18 cellular contexts compared by ENCODE assay signal in genomic region chr20:50093240-50093639, GRCh38.
"Had no signal": no experiment of that assay in that cellular context is flagged by ENCODE, and none has a peak within 500 bp of the region (broad histone marks: within the 10 kb centered on the region; RNA-seq: fewer than 3 reads in every experiment).

No MANE protein-coding gene starts in this region.

- H3K4me3 Mint-ChIP-seq: immature natural killer cell; nephron; stimulated activated naive CD8-positive, alpha-beta T cell treated with anti-CD3 and anti-CD28 coated beads, Interleukin-15, amount 100 ng/mL, for 72 hours; T-helper 2 cell treated with Interferon-gamma antibody and Interleukin-4, amounts not matched to agents 5 μg/mL and 100 μg/mL, for 36 hours had no signal

- H3K27me3 Mint-ChIP-seq: stimulated activated naive CD8-positive, alpha-beta T cell treated with anti-CD3 and anti-CD28 coated beads, Interleukin-15, amount 100 ng/mL, for 72 hours had no signal

- H3K4me1 ChIP-seq: adrenal gland, body of pancreas, testis had no signal

- H3K27ac Mint-ChIP-seq: nephron; stimulated activated naive CD8-positive, alpha-beta T cell treated with anti-CD3 and anti-CD28 coated beads, Interleukin-15, amount 100 ng/mL, for 72 hours; T-helper 2 cell treated with Interferon-gamma antibody and Interleukin-4, amounts not matched to agents 5 μg/mL and 100 μg/mL, for 36 hours had no signal

- H3K9me3 ChIP-seq: adrenal gland, body of pancreas, esophagus muscularis mucosa, mucosa of descending colon, testis had no signal

- H3K9me3 Mint-ChIP-seq: immature natural killer cell; nephron; stimulated activated naive CD8-positive, alpha-beta T cell treated with anti-CD3 and anti-CD28 coated beads, Interleukin-15, amount 100 ng/mL, for 72 hours; T-helper 2 cell treated with Interferon-gamma antibody and Interleukin-4, amounts not matched to agents 5 μg/mL and 100 μg/mL, for 36 hours had no signal

- FAIRE-seq: urothelium cell line had no signal

- DNase-seq: activated CD4-positive, alpha-beta T cell treated with anti-CD3 and anti-CD28 coated beads, Interleukin-2, amount 50 U/mL, for 1 hour; activated T-cell treated with anti-CD3 and anti-CD28 coated beads, Interleukin-2, amount 50 U/mL, for 1 hour; adrenal gland; body of pancreas; central memory CD4-positive, alpha-beta T cell; immature natural killer cell; left colon; mucosa of descending colon; stimulated activated CD4-positive, alpha-beta T cell treated with anti-CD3 and anti-CD28 coated beads, Interleukin-15, amount 100 ng/mL, for 24 hours; stimulated activated CD4-positive, alpha-beta T cell treated with anti-CD3 and anti-CD28 coated beads, Interleukin-4, amount 100 ng/mL, for 24 hours; stimulated activated naive CD8-positive, alpha-beta T cell treated with anti-CD3 and anti-CD28 coated beads, Interleukin-15, amount 100 ng/mL, for 72 hours; testis had no signal

- H3K4me3 ChIP-seq: adrenal gland, body of pancreas, coronary artery, esophagus muscularis mucosa, lung, mucosa of descending colon, testis had no signal

- H3K27ac ChIP-seq: adrenal gland, body of pancreas, coronary artery, testis had no signal

- H3K27me3 ChIP-seq: adrenal gland, body of pancreas, esophagus muscularis mucosa, testis had no signal
